16 cellular contexts compared by ENCODE assay signal in the genomic region with DNA sequence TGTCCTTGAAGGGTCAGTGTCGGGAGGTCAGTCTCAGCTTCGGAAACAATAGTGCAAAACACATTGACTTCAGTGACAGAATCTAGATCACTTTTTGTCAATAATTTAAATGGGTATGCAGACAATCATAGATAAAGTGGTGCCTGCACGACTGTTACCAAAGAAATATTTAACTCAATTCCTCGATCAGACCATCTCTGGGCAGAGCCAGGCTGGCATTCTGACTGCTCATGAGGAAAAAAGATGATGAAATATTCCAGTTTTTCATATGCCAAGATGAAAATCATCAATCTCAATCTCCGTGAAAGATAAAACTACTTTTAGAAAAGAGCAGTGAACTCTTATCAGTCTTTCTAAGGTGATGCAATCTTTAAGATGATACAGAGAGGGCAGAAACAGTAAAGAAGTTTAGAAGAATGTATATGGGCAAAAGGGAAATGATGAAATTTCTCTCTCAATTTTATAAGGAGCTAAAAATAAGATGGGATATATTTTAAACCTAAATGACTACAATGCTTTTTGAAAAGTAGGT.
DNase-seq lines count a peak whose midpoint lies in the region; ATAC-seq and TF ChIP-seq lines count a peak whose summit lies in the region.
"Had no signal": no experiment of that assay in that cellular context is flagged by ENCODE, and none has a peak within 500 bp of the region (broad histone marks: within the 10 kb centered on the region; RNA-seq: fewer than 3 reads in every experiment).

No MANE protein-coding gene starts in this region.

- H3K9me3 ChIP-seq in upper lobe of right lung: no peaks in the 10 kb centered on the region
- H3K9me3 ChIP-seq: Caco-2 had no signal

- peak overlapping the region; percentile 87 for H3K27ac Mint-ChIP-seq in chondrocyte (ENCODE audit: unreplicated experiment)
- H3K27ac Mint-ChIP-seq: CD8-positive, alpha-beta memory T cell; HFFc6 had no signal

- DNase-seq in ACHN: peak; percentile 26
- DNase-seq in OCI-M1 (lab: John Stamatoyannopoulos, UW): peak; percentile 4
- DNase-seq in chondrocyte (ENCODE audit: low spot score): no peak
- DNase-seq in mucosa of gallbladder (ENCODE audit: low spot score): peak; percentile 10
- no peak for DNase-seq in AG20443 (ENCODE audit: low spot score)
- no peak for DNase-seq in A172 (ENCODE audit: low spot score)
- no peak for DNase-seq in upper lobe of right lung
- DNase-seq: AML-193; Caco-2; CD8-positive, alpha-beta memory T cell; DND-41; GDM1; HCEC 1CT; HFFc6 had no signal

- peaks cover 28% of the 10 kb centered on the region for H3K4me1 Mint-ChIP-seq in chondrocyte (ENCODE audit: low read depth)
- H3K4me1 Mint-ChIP-seq: CD8-positive, alpha-beta memory T cell had no signal

- intact Hi-C loops in upper lobe of right lung (cut with DNase I): no loop called here

- in situ Hi-C loops in ACHN (cut with HindIII; ENCODE audit: low pct_ligation_motif_present, low pct_unique_long_range_greater_than_20kb, low sequenced_read_pairs): no loop called here

- H3K36me3 Mint-ChIP-seq in chondrocyte (ENCODE audit: low read depth): no peaks in the 10 kb centered on the region
- H3K36me3 Mint-ChIP-seq: CD8-positive, alpha-beta memory T cell had no signal

- H3K36me3 ChIP-seq in upper lobe of right lung: no peaks in the 10 kb centered on the region
- H3K36me3 ChIP-seq: BLaER1 had no signal

- no peak overlapping the region for H3K27ac ChIP-seq in upper lobe of right lung
- H3K27ac ChIP-seq: BLaER1 had no signal

- TF ChIP-seq CTCF in chondrocyte (IDR thresholded peaks at IDR 0.05): no peak
- TF ChIP-seq CTCF in upper lobe of right lung (IDR thresholded peaks at IDR 0.05): no peak

- no peaks in the 10 kb centered on the region for H3K27me3 ChIP-seq in upper lobe of right lung
- H3K27me3 ChIP-seq: BLaER1 had no signal

- H3K4me3 ChIP-seq in upper lobe of right lung: no peak overlapping the region
- H3K4me3 ChIP-seq: BLaER1 had no signal

- H3K9me3 Mint-ChIP-seq in chondrocyte (ENCODE audit: low read depth): no peaks in the 10 kb centered on the region
- H3K9me3 Mint-ChIP-seq: CD8-positive, alpha-beta memory T cell had no signal

- no peaks in the 10 kb centered on the region for H3K4me1 ChIP-seq in upper lobe of right lung
- H3K4me1 ChIP-seq: Caco-2 had no signal

- no peaks in the 10 kb centered on the region for H3K27me3 Mint-ChIP-seq in chondrocyte (ENCODE audit: low read depth)
- H3K27me3 Mint-ChIP-seq: CD8-positive, alpha-beta memory T cell had no signal

- ATAC-seq in GM19467 (IDR thresholded peaks at IDR 0.05; ENCODE audit: unreplicated experiment) (no peak), upper lobe of right lung (no peak)

- no peak overlapping the region for H3K4me3 Mint-ChIP-seq in chondrocyte (ENCODE audit: unreplicated experiment)
- H3K4me3 Mint-ChIP-seq: CD8-positive, alpha-beta memory T cell; HFFc6 had no signal

Comparison
In these comparisons a context has a peak if more than half of its experiments do, and no peak if none do; other contexts are left out.
1. DNase-seq: peak in ACHN (single experiment), OCI-M1 (single experiment) and mucosa of gallbladder (single experiment); none in chondrocyte (single experiment), AG20443 (single experiment), A172 (single experiment) and upper lobe of right lung (single experiment).